8 cellular contexts compared by ENCODE assay signal in genomic region chr10:90930971-90931841, GRCh38. TPM values are rescaled to one million over a fixed set of nuclear protein-coding genes. Genes with fewer than 3 reads are reported as not detected.
DNase-seq lines count a peak whose midpoint lies in the region; ATAC-seq and TF ChIP-seq lines count a peak whose summit lies in the region.

No MANE protein-coding gene starts in this region.

- no peak for TF ChIP-seq CTCF in esophagus muscularis mucosa (IDR thresholded peaks at IDR 0.05)

- no peak for TF ChIP-seq POLR2A in esophagus muscularis mucosa (IDR thresholded peaks at IDR 0.05; ENCODE audit: low read depth)

- H3K9me3 ChIP-seq in esophagus muscularis mucosa, result no peaks in the 10 kb centered on the region

- no peak for ATAC-seq in GM21423 (IDR thresholded peaks at IDR 0.05; ENCODE audit: unreplicated experiment)

- H3K27ac ChIP-seq in esophagus muscularis mucosa (replicated peaks in 1 of 4), result peak overlapping the region; percentile 34 to 41 (median 36)

- WGBS in esophagus muscularis mucosa, result 63% methylated on average over 6 of the region's 6 CpGs

- H3K4me1 ChIP-seq in esophagus muscularis mucosa, result peaks cover 21 to 25% (median 23%) of the 10 kb centered on the region in 4 donors

- intact Hi-C loops in esophagus muscularis mucosa (cut with DNase I), result no loop called here

- DNase-seq in AG08395 (ENCODE audit: low spot score) (peak; percentile 80), NCI-H226 (peak; percentile 91), esophagus muscularis mucosa (ENCODE audit: extremely low spot score) (no peak), mucosa of gallbladder (ENCODE audit: low spot score) (peak; percentile 29), NCI-H82 treated with DMSO at 0.1 percent for 48 hours (lab: John Stamatoyannopoulos, UW; ENCODE audit: unreplicated experiment) (no peak), NCI-H2227 treated with DMSO at 0.1 percent for 48 hours (lab: John Stamatoyannopoulos, UW) (no peak), DMS 273 treated with DMSO at 0.1 percent for 48 hours (lab: John Stamatoyannopoulos, UW) (no peak)

- no peaks in the 10 kb centered on the region for H3K27me3 ChIP-seq in esophagus muscularis mucosa

- no peak for TF ChIP-seq EP300 in esophagus muscularis mucosa (IDR thresholded peaks at IDR 0.05)

- no peak overlapping the region for H3K4me3 ChIP-seq in esophagus muscularis mucosa

- H3K36me3 ChIP-seq in esophagus muscularis mucosa, result no peaks in the 10 kb centered on the region

RNA-seq across cellular contexts. Expression of gene ANKRD1, which starts 10.3 kb away (rescaled TPM):
- under 1 TPM in 1 of 4 donors, not detected in 3; 0.83 TPM for total RNA-seq in esophagus muscularis mucosa
- total RNA-seq in mucosa of gallbladder, result 0.09 TPM

RNA-seq across cellular contexts. Expression of gene RPP30, which starts 59.4 kb away (rescaled TPM):
- total RNA-seq in esophagus muscularis mucosa (10 to 100 TPM; 21.6 to 31.8 (median 25.7) TPM), mucosa of gallbladder (24.7 TPM)

Comparison
In these comparisons a context has a peak if more than half of its experiments do, and no peak if none do; other contexts are left out.
1. DNase-seq: peak in AG08395 (single experiment), NCI-H226 (single experiment) and mucosa of gallbladder (single experiment); none in esophagus muscularis mucosa (single experiment), NCI-H82 treated with DMSO at 0.1 percent for 48 hours (single experiment), NCI-H2227 treated with DMSO at 0.1 percent for 48 hours (single experiment) and DMS 273 treated with DMSO at 0.1 percent for 48 hours (single experiment).